12 cellular contexts compared by ENCODE assay signal in genomic region chr6:154410215-154410614, GRCh38. TPM values are rescaled to one million over a fixed set of nuclear protein-coding genes. Genes with fewer than 3 reads are reported as not detected.
DNase-seq lines count a peak whose midpoint lies in the region; ATAC-seq and TF ChIP-seq lines count a peak whose summit lies in the region.
"Had no signal": no experiment of that assay in that cellular context is flagged by ENCODE, and none has a peak within 500 bp of the region (broad histone marks: within the 10 kb centered on the region; RNA-seq: fewer than 3 reads in every experiment).

No MANE protein-coding gene starts in this region.

- H3K36me3 ChIP-seq in adipocyte (ENCODE audit: control insufficient read depth, insufficient read depth, low read length, severe bottlenecking): peaks cover 13% of the 10 kb centered on the region
- peaks cover 40% of the 10 kb centered on the region for H3K36me3 ChIP-seq in left ventricle myocardium inferior
- H3K36me3 ChIP-seq in sigmoid colon: peaks cover 0 to 23% (median 13%) of the 10 kb centered on the region in 4 donors

- H3K4me1 Mint-ChIP-seq in glutamatergic neuron (ENCODE audit: low read depth, unreplicated experiment): no peaks in the 10 kb centered on the region
- H3K4me1 Mint-ChIP-seq: activated naive CD8-positive, alpha-beta T cell treated with anti-CD3 and anti-CD28 coated beads, Interleukin-2, amount 50 U/mL, for 24 hours had no signal

- TF ChIP-seq CTCF in left ventricle myocardium inferior (IDR thresholded peaks at IDR 0.05; ENCODE audit: borderline replicate concordance) (no peak), sigmoid colon (IDR thresholded peaks at IDR 0.05) (no peak), glutamatergic neuron (IDR thresholded peaks at IDR 0.05; ENCODE audit: partially characterized antibody, unreplicated experiment) (no peak)

- H3K9me3 ChIP-seq in adipocyte (ENCODE audit: control insufficient read depth, low read length) (no peaks in the 10 kb centered on the region), left ventricle myocardium inferior (replicated peaks) (no peaks in the 10 kb centered on the region), sigmoid colon (no peaks in the 10 kb centered on the region)
- H3K9me3 ChIP-seq: mucosa of descending colon had no signal

- no peak for TF ChIP-seq POLR2A in sigmoid colon (IDR thresholded peaks at IDR 0.05)

- no peak overlapping the region for H3K4me3 Mint-ChIP-seq in glutamatergic neuron (ENCODE audit: unreplicated experiment)
- H3K4me3 Mint-ChIP-seq: activated naive CD8-positive, alpha-beta T cell treated with anti-CD3 and anti-CD28 coated beads, Interleukin-2, amount 50 U/mL, for 24 hours; CD14-positive monocyte had no signal

- TF ChIP-seq EP300 in sigmoid colon (IDR thresholded peaks at IDR 0.05): no peak

- H3K9me3 Mint-ChIP-seq in glutamatergic neuron (ENCODE audit: unreplicated experiment): peaks cover 2% of the 10 kb centered on the region
- H3K9me3 Mint-ChIP-seq: activated naive CD8-positive, alpha-beta T cell treated with anti-CD3 and anti-CD28 coated beads, Interleukin-2, amount 50 U/mL, for 24 hours had no signal

- H3K27me3 Mint-ChIP-seq in glutamatergic neuron (ENCODE audit: unreplicated experiment): no peaks in the 10 kb centered on the region

- peaks cover 42% of the 10 kb centered on the region for H3K4me1 ChIP-seq in adipocyte (ENCODE audit: control insufficient read depth, insufficient read depth, low read length)
- peaks cover 45% of the 10 kb centered on the region for H3K4me1 ChIP-seq in left ventricle myocardium inferior
- H3K4me1 ChIP-seq in sigmoid colon: peaks cover 0 to 46% (median 41%) of the 10 kb centered on the region in 4 donors

- ATAC-seq in GM18867 (IDR thresholded peaks at IDR 0.05; ENCODE audit: unreplicated experiment) (peak; percentile 17), HG03045 (IDR thresholded peaks at IDR 0.05; ENCODE audit: unreplicated experiment) (no peak)

- H3K4me3 ChIP-seq in adipocyte (ENCODE audit: low read length) (peak overlapping the region; percentile 48), left ventricle myocardium inferior (peak overlapping the region; percentile 26), sigmoid colon (no peak overlapping the region)
- H3K4me3 ChIP-seq: mucosa of descending colon had no signal

- 58 to 72% methylated on average over 6 of the region's 6 CpGs for WGBS in sigmoid colon, 2 donors

- peak overlapping the region; percentile 69 for H3K9ac ChIP-seq in adipocyte (ENCODE audit: low read length)

- no peaks in the 10 kb centered on the region for H3K27me3 ChIP-seq in adipocyte (replicated peaks; ENCODE audit: control insufficient read depth, insufficient read depth, low read length)
- H3K27me3 ChIP-seq in left ventricle myocardium inferior (ENCODE audit: low read depth): no peaks in the 10 kb centered on the region
- no peaks in the 10 kb centered on the region for H3K27me3 ChIP-seq in sigmoid colon

- DNase-seq in adipocyte (ENCODE audit: low read depth) (no peak), left ventricle myocardium inferior (no peak), sigmoid colon (no peak), glutamatergic neuron (no peak), NOMO-1 (lab: John Stamatoyannopoulos, UW; ENCODE audit: unreplicated experiment in 2 of 2) (no peak), posterior vena cava (ENCODE audit: low spot score) (no peak)
- DNase-seq: NCI-H1092 had no signal

- no peaks in the 10 kb centered on the region for H3K36me3 Mint-ChIP-seq in glutamatergic neuron (ENCODE audit: unreplicated experiment)

- no peak overlapping the region for H3K27ac Mint-ChIP-seq in glutamatergic neuron (ENCODE audit: unreplicated experiment)
- H3K27ac Mint-ChIP-seq: activated naive CD8-positive, alpha-beta T cell treated with anti-CD3 and anti-CD28 coated beads, Interleukin-2, amount 50 U/mL, for 24 hours had no signal

- intact Hi-C loops in left ventricle myocardium inferior (cut with micrococcal nuclease): no loop called here
- intact Hi-C loops in sigmoid colon (cut with DNase I): loop anchor here (2.0 kb wide), 1 partner anchor 39 kb away; no protein-coding TSS in a partner anchor
- intact Hi-C loops in posterior vena cava (cut with DNase I): no loop called here

- H3K27ac ChIP-seq in left ventricle myocardium inferior (replicated peaks) (peak overlapping the region; percentile 93), sigmoid colon (peak overlapping the region; percentile 79 to 90 (median 88))

RNA-seq across cellular contexts. Expression of gene IPCEF1, which starts 53.6 kb away (rescaled TPM):
- total RNA-seq in left ventricle myocardium inferior: 1.7 TPM
- total RNA-seq in sigmoid colon: 1 to 10 TPM in 1 of 4 donors, under 1 TPM in 3; 0.28 to 1.1 (median 0.69) TPM
- polyA plus RNA-seq in sigmoid colon: 1 to 10 TPM in 2 of 3 donors, under 1 TPM in 1; 0.46 to 5.5 (median 1.2) TPM
- total RNA-seq in glutamatergic neuron (ENCODE audit: unreplicated experiment): 0.61 TPM
- 1 to 10 TPM; 3.7 to 4.0 TPM for total RNA-seq in posterior vena cava

Comparison
In these comparisons a context has a peak if more than half of its experiments do, and no peak if none do; other contexts are left out.
1. H3K4me3 ChIP-seq: peak in adipocyte (single experiment) and left ventricle myocardium inferior (single experiment); none in sigmoid colon (0 of 4).